In the genomic region with DNA sequence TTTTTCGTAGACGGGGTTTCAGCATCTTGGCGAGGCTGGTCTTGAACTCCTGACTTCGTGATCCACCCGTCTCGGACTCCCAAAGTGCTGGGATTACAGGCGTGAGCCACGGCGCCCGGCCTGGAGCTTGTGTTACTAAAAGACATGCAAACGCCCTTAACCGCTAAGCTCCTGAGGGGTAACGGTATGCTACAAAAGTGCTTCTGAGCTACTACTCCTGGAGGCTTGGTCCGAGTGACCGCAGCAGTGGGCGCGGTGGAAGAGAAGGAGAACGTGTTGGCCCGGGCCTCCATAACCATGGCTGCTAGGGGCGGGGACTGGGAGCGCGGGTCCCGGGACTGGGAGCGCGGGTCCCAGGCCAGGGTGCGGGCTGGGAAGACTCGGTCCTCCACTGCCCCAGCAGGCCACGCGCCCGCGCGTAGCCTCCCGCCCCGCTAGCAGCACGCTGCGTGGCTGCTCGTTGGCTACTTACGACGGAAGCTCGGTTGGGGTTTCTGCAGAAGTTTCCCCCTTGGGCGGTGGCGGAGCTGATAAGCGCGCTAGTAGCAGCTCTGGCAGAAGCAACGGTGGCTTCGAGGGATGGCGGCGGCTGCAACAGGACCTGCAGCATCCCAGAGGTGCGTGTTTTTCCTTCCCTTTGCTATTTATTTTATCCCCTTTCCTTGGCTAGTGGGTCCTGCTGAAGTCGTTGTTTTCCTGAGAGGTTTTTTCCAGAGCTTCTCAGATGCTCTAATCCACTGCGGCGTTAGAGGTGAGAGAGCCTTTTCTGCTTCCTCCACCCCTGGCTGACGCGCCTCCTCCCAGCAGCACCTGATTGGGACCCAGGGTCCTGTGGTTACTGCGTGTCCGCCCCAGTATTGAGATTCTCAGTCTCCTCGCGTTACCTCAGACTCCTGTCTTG, we compare ENCODE assay signal across 1 cellular context.
TF ChIP-seq lines count a peak whose summit lies in the region.

No MANE protein-coding gene starts in this region.

TF ChIP-seq in K562, 482 proteins besides CTCF, POLR2A, EP300 and RAD21 (continued from another document and continues in another):
- peak; percentile 62 for TF ChIP-seq RBM22 (IDR thresholded peaks at IDR 0.05; ENCODE audit: low read depth, low read length, poor library complexity, severe bottlenecking)
- TF ChIP-seq, protein P1, sequence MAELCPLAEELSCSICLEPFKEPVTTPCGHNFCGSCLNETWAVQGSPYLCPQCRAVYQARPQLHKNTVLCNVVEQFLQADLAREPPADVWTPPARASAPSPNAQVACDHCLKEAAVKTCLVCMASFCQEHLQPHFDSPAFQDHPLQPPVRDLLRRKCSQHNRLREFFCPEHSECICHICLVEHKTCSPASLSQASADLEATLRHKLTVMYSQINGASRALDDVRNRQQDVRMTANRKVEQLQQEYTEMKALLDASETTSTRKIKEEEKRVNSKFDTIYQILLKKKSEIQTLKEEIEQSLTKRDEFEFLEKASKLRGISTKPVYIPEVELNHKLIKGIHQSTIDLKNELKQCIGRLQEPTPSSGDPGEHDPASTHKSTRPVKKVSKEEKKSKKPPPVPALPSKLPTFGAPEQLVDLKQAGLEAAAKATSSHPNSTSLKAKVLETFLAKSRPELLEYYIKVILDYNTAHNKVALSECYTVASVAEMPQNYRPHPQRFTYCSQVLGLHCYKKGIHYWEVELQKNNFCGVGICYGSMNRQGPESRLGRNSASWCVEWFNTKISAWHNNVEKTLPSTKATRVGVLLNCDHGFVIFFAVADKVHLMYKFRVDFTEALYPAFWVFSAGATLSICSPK (IDR thresholded peaks at IDR 0.05; ENCODE audit: borderline replicate concordance), result no peak
- no peak for TF ChIP-seq SMARCB1 (IDR thresholded peaks at IDR 0.05; ENCODE audit: insufficient read length, low read depth)
- TF ChIP-seq, protein P2, sequence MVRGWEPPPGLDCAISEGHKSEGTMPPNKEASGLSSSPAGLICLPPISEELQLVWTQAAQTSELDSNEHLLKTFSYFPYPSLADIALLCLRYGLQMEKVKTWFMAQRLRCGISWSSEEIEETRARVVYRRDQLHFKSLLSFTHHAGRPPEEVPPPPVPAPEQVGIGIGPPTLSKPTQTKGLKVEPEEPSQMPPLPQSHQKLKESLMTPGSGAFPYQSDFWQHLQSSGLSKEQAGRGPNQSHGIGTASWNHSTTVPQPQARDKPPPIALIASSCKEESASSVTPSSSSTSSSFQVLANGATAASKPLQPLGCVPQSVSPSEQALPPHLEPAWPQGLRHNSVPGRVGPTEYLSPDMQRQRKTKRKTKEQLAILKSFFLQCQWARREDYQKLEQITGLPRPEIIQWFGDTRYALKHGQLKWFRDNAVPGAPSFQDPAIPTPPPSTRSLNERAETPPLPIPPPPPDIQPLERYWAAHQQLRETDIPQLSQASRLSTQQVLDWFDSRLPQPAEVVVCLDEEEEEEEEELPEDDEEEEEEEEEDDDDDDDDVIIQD (CRISPR knock-in tag; IDR thresholded peaks at IDR 0.05), result no peak
- peak; percentile 63 for TF ChIP-seq FIP1L1 (IDR thresholded peaks at IDR 0.05; ENCODE audit: low read depth, low read length, poor library complexity, severe bottlenecking)
- TF ChIP-seq, protein P3, sequence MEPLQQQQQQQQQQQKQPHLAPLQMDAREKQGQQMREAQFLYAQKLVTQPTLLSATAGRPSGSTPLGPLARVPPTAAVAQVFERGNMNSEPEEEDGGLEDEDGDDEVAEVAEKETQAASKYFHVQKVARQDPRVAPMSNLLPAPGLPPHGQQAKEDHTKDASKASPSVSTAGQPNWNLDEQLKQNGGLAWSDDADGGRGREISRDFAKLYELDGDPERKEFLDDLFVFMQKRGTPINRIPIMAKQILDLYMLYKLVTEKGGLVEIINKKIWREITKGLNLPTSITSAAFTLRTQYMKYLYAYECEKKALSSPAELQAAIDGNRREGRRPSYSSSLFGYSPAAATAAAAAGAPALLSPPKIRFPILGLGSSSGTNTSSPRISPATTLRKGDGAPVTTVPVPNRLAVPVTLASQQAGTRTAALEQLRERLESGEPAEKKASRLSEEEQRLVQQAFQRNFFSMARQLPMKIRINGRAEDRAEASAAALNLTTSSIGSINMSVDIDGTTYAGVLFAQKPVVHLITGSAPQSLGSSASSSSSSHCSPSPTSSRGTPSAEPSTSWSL (CRISPR knock-in tag; IDR thresholded peaks at IDR 0.05; ENCODE audit: borderline replicate concordance), result no peak
- TF ChIP-seq HNRNPL (IDR thresholded peaks at IDR 0.05; ENCODE audit: low read depth, low read length), result no peak
- TF ChIP-seq, protein P4, sequence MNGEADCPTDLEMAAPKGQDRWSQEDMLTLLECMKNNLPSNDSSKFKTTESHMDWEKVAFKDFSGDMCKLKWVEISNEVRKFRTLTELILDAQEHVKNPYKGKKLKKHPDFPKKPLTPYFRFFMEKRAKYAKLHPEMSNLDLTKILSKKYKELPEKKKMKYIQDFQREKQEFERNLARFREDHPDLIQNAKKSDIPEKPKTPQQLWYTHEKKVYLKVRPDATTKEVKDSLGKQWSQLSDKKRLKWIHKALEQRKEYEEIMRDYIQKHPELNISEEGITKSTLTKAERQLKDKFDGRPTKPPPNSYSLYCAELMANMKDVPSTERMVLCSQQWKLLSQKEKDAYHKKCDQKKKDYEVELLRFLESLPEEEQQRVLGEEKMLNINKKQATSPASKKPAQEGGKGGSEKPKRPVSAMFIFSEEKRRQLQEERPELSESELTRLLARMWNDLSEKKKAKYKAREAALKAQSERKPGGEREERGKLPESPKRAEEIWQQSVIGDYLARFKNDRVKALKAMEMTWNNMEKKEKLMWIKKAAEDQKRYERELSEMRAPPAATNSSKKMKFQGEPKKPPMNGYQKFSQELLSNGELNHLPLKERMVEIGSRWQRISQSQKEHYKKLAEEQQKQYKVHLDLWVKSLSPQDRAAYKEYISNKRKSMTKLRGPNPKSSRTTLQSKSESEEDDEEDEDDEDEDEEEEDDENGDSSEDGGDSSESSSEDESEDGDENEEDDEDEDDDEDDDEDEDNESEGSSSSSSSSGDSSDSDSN (IDR thresholded peaks at IDR 0.05; ENCODE audit: borderline replicate concordance in 1 of 2, low read depth in 2 of 2, low read length in 2 of 2), result peak in 1 of 2 experiments; percentile 88; a peak in 2 of 4 replicates
- no peak for TF ChIP-seq NCOA2 (IDR thresholded peaks at IDR 0.05; ENCODE audit: partially characterized antibody in 2 of 2)
- TF ChIP-seq CEBPB (tag; IDR thresholded peaks at IDR 0.05), result no peak
- TF ChIP-seq ZBTB26 (CRISPR knock-in tag; IDR thresholded peaks at IDR 0.05), result no peak
- TF ChIP-seq PYGO2 (tag; IDR thresholded peaks at IDR 0.05), result no peak
- TF ChIP-seq NFRKB (IDR thresholded peaks at IDR 0.05; ENCODE audit: low read depth), result peak; percentile 96
- no peak for TF ChIP-seq HEY1 (CRISPR knock-in tag; IDR thresholded peaks at IDR 0.05; ENCODE audit: borderline replicate concordance)
- peak; percentile 62; the same call in 1 of the 2 replicates for TF ChIP-seq ZNF263 (CRISPR knock-in tag; IDR thresholded peaks at IDR 0.05; ENCODE audit: borderline replicate concordance)
- no peak for TF ChIP-seq DLX4 (CRISPR knock-in tag; IDR thresholded peaks at IDR 0.05)
- no peak for TF ChIP-seq STAT5B (CRISPR knock-in tag; IDR thresholded peaks at IDR 0.05)
- no peak for TF ChIP-seq ZNF551 (CRISPR knock-in tag; IDR thresholded peaks at IDR 0.05)
- TF ChIP-seq, protein P5, sequence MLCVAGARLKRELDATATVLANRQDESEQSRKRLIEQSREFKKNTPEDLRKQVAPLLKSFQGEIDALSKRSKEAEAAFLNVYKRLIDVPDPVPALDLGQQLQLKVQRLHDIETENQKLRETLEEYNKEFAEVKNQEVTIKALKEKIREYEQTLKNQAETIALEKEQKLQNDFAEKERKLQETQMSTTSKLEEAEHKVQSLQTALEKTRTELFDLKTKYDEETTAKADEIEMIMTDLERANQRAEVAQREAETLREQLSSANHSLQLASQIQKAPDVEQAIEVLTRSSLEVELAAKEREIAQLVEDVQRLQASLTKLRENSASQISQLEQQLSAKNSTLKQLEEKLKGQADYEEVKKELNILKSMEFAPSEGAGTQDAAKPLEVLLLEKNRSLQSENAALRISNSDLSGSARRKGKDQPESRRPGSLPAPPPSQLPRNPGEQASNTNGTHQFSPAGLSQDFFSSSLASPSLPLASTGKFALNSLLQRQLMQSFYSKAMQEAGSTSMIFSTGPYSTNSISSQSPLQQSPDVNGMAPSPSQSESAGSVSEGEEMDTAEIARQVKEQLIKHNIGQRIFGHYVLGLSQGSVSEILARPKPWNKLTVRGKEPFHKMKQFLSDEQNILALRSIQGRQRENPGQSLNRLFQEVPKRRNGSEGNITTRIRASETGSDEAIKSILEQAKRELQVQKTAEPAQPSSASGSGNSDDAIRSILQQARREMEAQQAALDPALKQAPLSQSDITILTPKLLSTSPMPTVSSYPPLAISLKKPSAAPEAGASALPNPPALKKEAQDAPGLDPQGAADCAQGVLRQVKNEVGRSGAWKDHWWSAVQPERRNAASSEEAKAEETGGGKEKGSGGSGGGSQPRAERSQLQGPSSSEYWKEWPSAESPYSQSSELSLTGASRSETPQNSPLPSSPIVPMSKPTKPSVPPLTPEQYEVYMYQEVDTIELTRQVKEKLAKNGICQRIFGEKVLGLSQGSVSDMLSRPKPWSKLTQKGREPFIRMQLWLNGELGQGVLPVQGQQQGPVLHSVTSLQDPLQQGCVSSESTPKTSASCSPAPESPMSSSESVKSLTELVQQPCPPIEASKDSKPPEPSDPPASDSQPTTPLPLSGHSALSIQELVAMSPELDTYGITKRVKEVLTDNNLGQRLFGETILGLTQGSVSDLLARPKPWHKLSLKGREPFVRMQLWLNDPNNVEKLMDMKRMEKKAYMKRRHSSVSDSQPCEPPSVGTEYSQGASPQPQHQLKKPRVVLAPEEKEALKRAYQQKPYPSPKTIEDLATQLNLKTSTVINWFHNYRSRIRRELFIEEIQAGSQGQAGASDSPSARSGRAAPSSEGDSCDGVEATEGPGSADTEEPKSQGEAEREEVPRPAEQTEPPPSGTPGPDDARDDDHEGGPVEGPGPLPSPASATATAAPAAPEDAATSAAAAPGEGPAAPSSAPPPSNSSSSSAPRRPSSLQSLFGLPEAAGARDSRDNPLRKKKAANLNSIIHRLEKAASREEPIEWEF (CRISPR knock-in tag; IDR thresholded peaks at IDR 0.05), result no peak
- no peak for TF ChIP-seq TCF7L2 (IDR thresholded peaks at IDR 0.05; ENCODE audit: low read depth, low read length)
- TF ChIP-seq ZNF212 (CRISPR knock-in tag; IDR thresholded peaks at IDR 0.05), result no peak
- peak; percentile 87 for TF ChIP-seq EP400 (IDR thresholded peaks at IDR 0.05)
- TF ChIP-seq ZBTB1 (CRISPR knock-in tag; IDR thresholded peaks at IDR 0.05; ENCODE audit: borderline replicate concordance, low read depth), result no peak
- no peak for TF ChIP-seq ZBTB43 (CRISPR knock-in tag; IDR thresholded peaks at IDR 0.05)
- TF ChIP-seq, protein P6, sequence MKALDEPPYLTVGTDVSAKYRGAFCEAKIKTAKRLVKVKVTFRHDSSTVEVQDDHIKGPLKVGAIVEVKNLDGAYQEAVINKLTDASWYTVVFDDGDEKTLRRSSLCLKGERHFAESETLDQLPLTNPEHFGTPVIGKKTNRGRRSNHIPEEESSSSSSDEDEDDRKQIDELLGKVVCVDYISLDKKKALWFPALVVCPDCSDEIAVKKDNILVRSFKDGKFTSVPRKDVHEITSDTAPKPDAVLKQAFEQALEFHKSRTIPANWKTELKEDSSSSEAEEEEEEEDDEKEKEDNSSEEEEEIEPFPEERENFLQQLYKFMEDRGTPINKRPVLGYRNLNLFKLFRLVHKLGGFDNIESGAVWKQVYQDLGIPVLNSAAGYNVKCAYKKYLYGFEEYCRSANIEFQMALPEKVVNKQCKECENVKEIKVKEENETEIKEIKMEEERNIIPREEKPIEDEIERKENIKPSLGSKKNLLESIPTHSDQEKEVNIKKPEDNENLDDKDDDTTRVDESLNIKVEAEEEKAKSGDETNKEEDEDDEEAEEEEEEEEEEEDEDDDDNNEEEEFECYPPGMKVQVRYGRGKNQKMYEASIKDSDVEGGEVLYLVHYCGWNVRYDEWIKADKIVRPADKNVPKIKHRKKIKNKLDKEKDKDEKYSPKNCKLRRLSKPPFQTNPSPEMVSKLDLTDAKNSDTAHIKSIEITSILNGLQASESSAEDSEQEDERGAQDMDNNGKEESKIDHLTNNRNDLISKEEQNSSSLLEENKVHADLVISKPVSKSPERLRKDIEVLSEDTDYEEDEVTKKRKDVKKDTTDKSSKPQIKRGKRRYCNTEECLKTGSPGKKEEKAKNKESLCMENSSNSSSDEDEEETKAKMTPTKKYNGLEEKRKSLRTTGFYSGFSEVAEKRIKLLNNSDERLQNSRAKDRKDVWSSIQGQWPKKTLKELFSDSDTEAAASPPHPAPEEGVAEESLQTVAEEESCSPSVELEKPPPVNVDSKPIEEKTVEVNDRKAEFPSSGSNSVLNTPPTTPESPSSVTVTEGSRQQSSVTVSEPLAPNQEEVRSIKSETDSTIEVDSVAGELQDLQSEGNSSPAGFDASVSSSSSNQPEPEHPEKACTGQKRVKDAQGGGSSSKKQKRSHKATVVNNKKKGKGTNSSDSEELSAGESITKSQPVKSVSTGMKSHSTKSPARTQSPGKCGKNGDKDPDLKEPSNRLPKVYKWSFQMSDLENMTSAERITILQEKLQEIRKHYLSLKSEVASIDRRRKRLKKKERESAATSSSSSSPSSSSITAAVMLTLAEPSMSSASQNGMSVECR (CRISPR knock-in tag; IDR thresholded peaks at IDR 0.05), result peak; percentile 52; the same call in 1 of the 2 replicates
- TF ChIP-seq BRD9 (IDR thresholded peaks at IDR 0.05; ENCODE audit: low read depth, partially characterized antibody), result peak; percentile 81
- no peak for TF ChIP-seq HDAC6 (IDR thresholded peaks at IDR 0.05; ENCODE audit: low read depth, low read length)
- TF ChIP-seq, protein P7, sequence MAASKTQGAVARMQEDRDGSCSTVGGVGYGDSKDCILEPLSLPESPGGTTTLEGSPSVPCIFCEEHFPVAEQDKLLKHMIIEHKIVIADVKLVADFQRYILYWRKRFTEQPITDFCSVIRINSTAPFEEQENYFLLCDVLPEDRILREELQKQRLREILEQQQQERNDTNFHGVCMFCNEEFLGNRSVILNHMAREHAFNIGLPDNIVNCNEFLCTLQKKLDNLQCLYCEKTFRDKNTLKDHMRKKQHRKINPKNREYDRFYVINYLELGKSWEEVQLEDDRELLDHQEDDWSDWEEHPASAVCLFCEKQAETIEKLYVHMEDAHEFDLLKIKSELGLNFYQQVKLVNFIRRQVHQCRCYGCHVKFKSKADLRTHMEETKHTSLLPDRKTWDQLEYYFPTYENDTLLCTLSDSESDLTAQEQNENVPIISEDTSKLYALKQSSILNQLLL (CRISPR knock-in tag; IDR thresholded peaks at IDR 0.05; ENCODE audit: borderline replicate concordance), result no peak
